1 cellular context compared by ENCODE assay signal in the genomic region with DNA sequence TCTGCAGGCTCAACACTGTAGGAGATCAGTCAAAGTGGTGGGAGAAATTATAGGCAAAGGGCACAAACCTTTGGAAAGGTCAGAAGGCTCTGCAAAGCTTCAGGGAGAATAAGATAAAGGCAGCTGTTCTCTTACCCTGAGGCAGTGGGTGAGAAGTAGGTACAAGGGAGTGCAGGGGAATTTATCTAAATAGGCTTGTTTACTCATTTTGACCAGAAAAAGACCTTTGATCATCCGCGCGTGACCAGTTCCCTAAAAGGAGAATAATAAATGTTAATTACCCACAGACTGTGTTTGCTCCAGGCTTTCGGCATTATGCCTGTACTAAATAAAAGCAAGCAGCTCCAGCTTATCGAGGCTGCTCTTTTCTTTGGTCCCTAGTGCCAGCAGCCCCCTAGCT.
TF ChIP-seq lines count a peak whose summit lies in the region.

No MANE protein-coding gene starts in this region.

TF ChIP-seq in GM12878, 131 proteins besides CTCF, POLR2A, EP300 and RAD21:
- TF ChIP-seq IKZF2 (IDR thresholded peaks at IDR 0.05) (peak; percentile 26 to 38; a peak in 2 of 4 replicates), CHD2 (IDR thresholded peaks at IDR 0.05; ENCODE audit: borderline replicate concordance, low read depth, low read length) (no peak), NR2F1 (conservative IDR thresholded peaks at IDR 0.05) (0 out of 2 replicates have a peak, but pooled peaks have one; percentile 25), ATF7 (IDR thresholded peaks at IDR 0.05; ENCODE audit: low read depth) (no peak), DPF2 (IDR thresholded peaks at IDR 0.05) (no peak), SPI1 (IDR thresholded peaks at IDR 0.05; ENCODE audit: borderline replicate concordance, insufficient read depth, low read depth, low read length) (0 out of 2 replicates have a peak, but pooled peaks have one; percentile 22), PML (IDR thresholded peaks at IDR 0.05; ENCODE audit: low read length) (no peak), TCF7 (IDR thresholded peaks at IDR 0.05; ENCODE audit: borderline replicate concordance) (peak; percentile 70), IKZF1 (conservative IDR thresholded peaks at IDR 0.05) (peak; percentile 32; the same call in 1 of the 2 replicates), PAX5 (IDR thresholded peaks at IDR 0.05; ENCODE audit: borderline replicate concordance, low read depth, low read length) (peak; percentile 97), MTA2 (IDR thresholded peaks at IDR 0.05; ENCODE audit: low read depth) (peak; percentile 55), NBN (IDR thresholded peaks at IDR 0.05) (no peak)
- TF ChIP-seq, protein P1, sequence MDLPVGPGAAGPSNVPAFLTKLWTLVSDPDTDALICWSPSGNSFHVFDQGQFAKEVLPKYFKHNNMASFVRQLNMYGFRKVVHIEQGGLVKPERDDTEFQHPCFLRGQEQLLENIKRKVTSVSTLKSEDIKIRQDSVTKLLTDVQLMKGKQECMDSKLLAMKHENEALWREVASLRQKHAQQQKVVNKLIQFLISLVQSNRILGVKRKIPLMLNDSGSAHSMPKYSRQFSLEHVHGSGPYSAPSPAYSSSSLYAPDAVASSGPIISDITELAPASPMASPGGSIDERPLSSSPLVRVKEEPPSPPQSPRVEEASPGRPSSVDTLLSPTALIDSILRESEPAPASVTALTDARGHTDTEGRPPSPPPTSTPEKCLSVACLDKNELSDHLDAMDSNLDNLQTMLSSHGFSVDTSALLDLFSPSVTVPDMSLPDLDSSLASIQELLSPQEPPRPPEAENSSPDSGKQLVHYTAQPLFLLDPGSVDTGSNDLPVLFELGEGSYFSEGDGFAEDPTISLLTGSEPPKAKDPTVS (IDR thresholded peaks at IDR 0.05; ENCODE audit: low read depth, low read length): no peak
- TF ChIP-seq, protein P2, sequence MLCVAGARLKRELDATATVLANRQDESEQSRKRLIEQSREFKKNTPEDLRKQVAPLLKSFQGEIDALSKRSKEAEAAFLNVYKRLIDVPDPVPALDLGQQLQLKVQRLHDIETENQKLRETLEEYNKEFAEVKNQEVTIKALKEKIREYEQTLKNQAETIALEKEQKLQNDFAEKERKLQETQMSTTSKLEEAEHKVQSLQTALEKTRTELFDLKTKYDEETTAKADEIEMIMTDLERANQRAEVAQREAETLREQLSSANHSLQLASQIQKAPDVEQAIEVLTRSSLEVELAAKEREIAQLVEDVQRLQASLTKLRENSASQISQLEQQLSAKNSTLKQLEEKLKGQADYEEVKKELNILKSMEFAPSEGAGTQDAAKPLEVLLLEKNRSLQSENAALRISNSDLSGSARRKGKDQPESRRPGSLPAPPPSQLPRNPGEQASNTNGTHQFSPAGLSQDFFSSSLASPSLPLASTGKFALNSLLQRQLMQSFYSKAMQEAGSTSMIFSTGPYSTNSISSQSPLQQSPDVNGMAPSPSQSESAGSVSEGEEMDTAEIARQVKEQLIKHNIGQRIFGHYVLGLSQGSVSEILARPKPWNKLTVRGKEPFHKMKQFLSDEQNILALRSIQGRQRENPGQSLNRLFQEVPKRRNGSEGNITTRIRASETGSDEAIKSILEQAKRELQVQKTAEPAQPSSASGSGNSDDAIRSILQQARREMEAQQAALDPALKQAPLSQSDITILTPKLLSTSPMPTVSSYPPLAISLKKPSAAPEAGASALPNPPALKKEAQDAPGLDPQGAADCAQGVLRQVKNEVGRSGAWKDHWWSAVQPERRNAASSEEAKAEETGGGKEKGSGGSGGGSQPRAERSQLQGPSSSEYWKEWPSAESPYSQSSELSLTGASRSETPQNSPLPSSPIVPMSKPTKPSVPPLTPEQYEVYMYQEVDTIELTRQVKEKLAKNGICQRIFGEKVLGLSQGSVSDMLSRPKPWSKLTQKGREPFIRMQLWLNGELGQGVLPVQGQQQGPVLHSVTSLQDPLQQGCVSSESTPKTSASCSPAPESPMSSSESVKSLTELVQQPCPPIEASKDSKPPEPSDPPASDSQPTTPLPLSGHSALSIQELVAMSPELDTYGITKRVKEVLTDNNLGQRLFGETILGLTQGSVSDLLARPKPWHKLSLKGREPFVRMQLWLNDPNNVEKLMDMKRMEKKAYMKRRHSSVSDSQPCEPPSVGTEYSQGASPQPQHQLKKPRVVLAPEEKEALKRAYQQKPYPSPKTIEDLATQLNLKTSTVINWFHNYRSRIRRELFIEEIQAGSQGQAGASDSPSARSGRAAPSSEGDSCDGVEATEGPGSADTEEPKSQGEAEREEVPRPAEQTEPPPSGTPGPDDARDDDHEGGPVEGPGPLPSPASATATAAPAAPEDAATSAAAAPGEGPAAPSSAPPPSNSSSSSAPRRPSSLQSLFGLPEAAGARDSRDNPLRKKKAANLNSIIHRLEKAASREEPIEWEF (IDR thresholded peaks at IDR 0.05; ENCODE audit: insufficient replicate concordance, low read depth, low read length): no peak
